In the genomic region with DNA sequence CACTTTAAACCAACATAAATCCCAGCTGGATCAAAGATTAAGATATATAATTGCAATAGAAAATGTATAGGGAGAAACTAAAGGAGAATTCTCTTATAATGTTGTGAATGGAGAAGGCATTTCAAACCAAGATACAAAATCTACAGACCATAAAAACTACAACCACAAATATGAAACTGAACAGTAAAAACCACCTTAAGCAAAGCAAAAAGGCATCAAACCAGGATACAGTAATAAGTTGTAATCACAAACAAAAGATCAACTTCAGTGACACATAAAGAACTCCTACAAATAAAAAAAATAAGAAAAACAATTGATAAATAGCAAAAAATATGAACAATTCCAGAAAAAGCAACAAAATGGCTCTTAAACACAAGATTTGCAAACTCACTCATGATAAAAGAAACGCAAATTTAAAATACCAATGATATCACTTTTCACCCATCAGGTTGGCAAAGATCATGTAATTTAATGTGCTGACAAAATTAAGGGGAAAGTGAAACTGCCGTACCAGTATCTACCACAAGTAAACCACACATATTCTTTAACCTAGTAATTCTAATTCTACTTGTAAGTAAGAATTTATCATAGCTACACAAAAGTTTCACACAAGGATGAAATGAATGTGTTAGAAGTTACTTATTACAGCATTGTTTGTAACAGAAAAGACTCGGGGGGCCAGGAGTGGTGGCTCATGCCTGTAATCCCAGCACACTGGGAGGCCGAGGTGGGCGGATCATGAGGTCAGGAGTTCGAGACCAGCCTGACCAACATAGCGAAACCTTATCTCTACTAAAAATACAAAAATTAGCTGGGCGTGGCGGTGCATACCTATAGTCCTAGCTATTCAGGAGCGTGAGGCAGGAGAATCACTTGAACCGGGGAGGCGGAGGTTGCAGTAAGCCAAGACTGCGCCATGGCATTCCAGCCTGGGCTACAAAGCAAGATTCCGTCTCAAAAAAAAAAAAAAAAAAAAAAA, we compare ENCODE assay signal across 15 cellular contexts.
DNase-seq lines count a peak whose midpoint lies in the region; ATAC-seq, FAIRE-seq and TF ChIP-seq lines count a peak whose summit lies in the region.
"Had no signal": no experiment of that assay in that cellular context is flagged by ENCODE, and none has a peak within 500 bp of the region (broad histone marks: within the 10 kb centered on the region; RNA-seq: fewer than 3 reads in every experiment).

No MANE protein-coding gene starts in this region.

- H3K4me2 ChIP-seq in K562 (ENCODE audit: insufficient read depth, low read length): no peak overlapping the region
- H3K4me2 ChIP-seq: hepatocyte had no signal

- H3K79me2 ChIP-seq in K562 (ENCODE audit: control insufficient read depth, insufficient read depth, low read length): peaks cover 28% of the 10 kb centered on the region

- H3K36me3 ChIP-seq in K562 (ENCODE audit: control insufficient read depth, insufficient read depth, low read length): peaks cover 70% of the 10 kb centered on the region; the same call in 2 of the 3 replicates

- CTCF ChIA-PET in K562 (lab: Yijun Ruan, JAX; ENCODE audit: low intra/inter-chr PET ratio): no interaction called here

- FAIRE-seq in K562 (lab: Jason Lieb, UNC): peak; percentile 67

- 44% methylated on average over 13 of the region's 14 CpGs for WGBS in K562 (ENCODE audit: insufficient coverage, low coverage, missing lambda C conversion rate)

- H3K27me3 ChIP-seq in K562 (ENCODE audit: control insufficient read depth in 2 of 2, insufficient read depth in 2 of 2, low read length in 2 of 2): no peaks in the 10 kb centered on the region
- H3K27me3 ChIP-seq: hepatocyte, spleen had no signal

- H4K20me1 ChIP-seq in K562 (replicated peaks; ENCODE audit: control insufficient read depth, insufficient read depth, low read length): no peaks in the 10 kb centered on the region

- in situ Hi-C loops in K562 (cut with MboI): no loop called here

- no peak for TF ChIP-seq RAD21 in K562 (CRISPR knock-in tag; conservative IDR thresholded peaks at IDR 0.05 in 1 of 2, IDR thresholded peaks at IDR 0.05 in 1 of 2)

- H3K9me1 ChIP-seq in K562 (ENCODE audit: control insufficient read depth, insufficient read depth, low read length): no peaks in the 10 kb centered on the region

- H2AFZ ChIP-seq in K562 (ENCODE audit: low read depth, low read length): no peak overlapping the region
- H2AFZ ChIP-seq: hepatocyte had no signal

- DNase-seq in activated naive CD4-positive, alpha-beta T cell treated with Interleukin-2 at 50 U/mL for 16 hours: peak; percentile 28
- DNase-seq in activated naive CD4-positive, alpha-beta T cell treated with anti-CD3 and anti-CD28 coated beads, Interleukin-2, amount 50 U/mL, for 16 hours: no peak
- DNase-seq in RKO (ENCODE audit: low spot score) (peak; percentile 8), K562 (ENCODE audit: extremely low read depth in 1 of 4, low spot score in 3 of 4) (peak in 1 of 4 experiments; percentile 46), activated gamma-delta T cell treated with Interleukin-2 at 50 U/mL for 16 hours (no peak), NCI-H524 treated with DMSO at 0.1 percent for 48 hours (lab: John Stamatoyannopoulos, UW) (no peak), medulla oblongata (ENCODE audit: extremely low spot score) (no peak)
- peak; percentile 15 for DNase-seq in stimulated activated naive CD8-positive, alpha-beta T cell treated with anti-CD3 and anti-CD28 coated beads, Interleukin-15, Interleukin-2, amounts not matched to agents 100 U/mL and 50 U/mL, for 24 hours
- DNase-seq: activated CD4-positive, CD25-positive, alpha-beta regulatory T cell treated with anti-CD3 and anti-CD28 coated beads, Interleukin-2, amount 50 U/mL, for 72 hours; EL; left ventricle myocardium inferior; NCI-H1930; nucleus accumbens; spleen had no signal

- POLR2A ChIA-PET in K562 (lab: Yijun Ruan, JAX): no interaction called here

- no peak for TF ChIP-seq CTCF in K562 (IDR thresholded peaks at IDR 0.05 in 2 of 3, conservative IDR thresholded peaks at IDR 0.05 in 1 of 3; ENCODE audit: insufficient read depth in 2 of 3, low read depth in 1 of 3, low read length in 3 of 3)

- 0 out of 3 replicates have a peak overlapping the region, but pooled peaks have one; percentile 15 for H3K27ac ChIP-seq in K562 (ENCODE audit: extremely low read depth, low read depth, low read length)
- H3K27ac ChIP-seq: hepatocyte, left ventricle myocardium inferior had no signal

- peak; percentile 48 for ATAC-seq in K562
- ATAC-seq in stimulated activated naive CD8-positive, alpha-beta T cell treated with anti-CD3 and anti-CD28 coated beads, Interleukin-15, Interleukin-2, amounts not matched to agents 100 U/mL and 50 U/mL, for 24 hours: peak; percentile 59

- H3K9me3 ChIP-seq in K562 (replicated peaks; ENCODE audit: control insufficient read depth, insufficient read depth, low read depth, low read length): no peaks in the 10 kb centered on the region
- H3K9me3 ChIP-seq: left ventricle myocardium inferior, spleen had no signal

- H3K4me1 ChIP-seq in K562 (replicated peaks in 1 of 2; ENCODE audit: control insufficient read depth in 2 of 2, insufficient read depth in 2 of 2, low read length in 2 of 2): peaks cover 0 to 6% of the 10 kb centered on the region in 2 experiments; a peak in 2 of 5 replicates
- H3K4me1 ChIP-seq: left ventricle myocardium inferior had no signal

- TF ChIP-seq POLR2A in K562 (conservative IDR thresholded peaks at IDR 0.05): no peak

- H3K4me3 ChIP-seq in K562: no peak overlapping the region
- H3K4me3 ChIP-seq: hepatocyte, left ventricle myocardium inferior, spleen had no signal

- H3K9ac ChIP-seq in K562 (ENCODE audit: insufficient read depth in 1 of 2, low read depth in 2 of 2, low read length in 2 of 2): no peak overlapping the region

- no TSS peak for BruUV-seq in K562 (replicated peaks; lab: Mats Ljungman, UMichigan)

- no peak for TF ChIP-seq EP300 in K562 (IDR thresholded peaks at IDR 0.05; ENCODE audit: low read length)

- intact Hi-C loops in K562 (cut with micrococcal nuclease): no loop called here

Comparison
In these comparisons a context has a peak if more than half of its experiments do, and no peak if none do; other contexts are left out.
1. DNase-seq: peak in activated naive CD4-positive, alpha-beta T cell treated with Interleukin-2 at 50 U/mL for 16 hours (single experiment), RKO (single experiment) and stimulated activated naive CD8-positive, alpha-beta T cell treated with anti-CD3 and anti-CD28 coated beads, Interleukin-15, Interleukin-2, amounts not matched to agents 100 U/mL and 50 U/mL, for 24 hours (single experiment); none in activated naive CD4-positive, alpha-beta T cell treated with anti-CD3 and anti-CD28 coated beads, Interleukin-2, amount 50 U/mL, for 16 hours (single experiment), activated gamma-delta T cell treated with Interleukin-2 at 50 U/mL for 16 hours (single experiment), NCI-H524 treated with DMSO at 0.1 percent for 48 hours (single experiment) and medulla oblongata (single experiment).